In genomic region chr9:95820076-95820475, GRCh38 we compare ENCODE assay signal across 24 cellular contexts.
"Had no signal": no experiment of that assay in that cellular context is flagged by ENCODE, and none has a peak within 500 bp of the region (broad histone marks: within the 10 kb centered on the region; RNA-seq: fewer than 3 reads in every experiment).

No MANE protein-coding gene starts in this region.

- H3K36me3 Mint-ChIP-seq: activated naive CD4-positive, alpha-beta T cell treated with anti-CD3 and anti-CD28 coated beads, Interleukin-2, amount 50 U/mL, for 72 hours had no signal

- H3K27me3 ChIP-seq: brain microvascular endothelial cell, foreskin keratinocyte, neural progenitor cell, sigmoid colon, transverse colon, uterus had no signal

- H3K9ac ChIP-seq: neural progenitor cell had no signal

- H3K4me2 ChIP-seq: neural progenitor cell, smooth muscle cell had no signal

- H3K36me3 ChIP-seq: brain microvascular endothelial cell, lower lobe of right lung, neural progenitor cell, sigmoid colon, transverse colon, uterus had no signal

- ATAC-seq: activated CD8-positive, alpha-beta T cell treated with anti-CD3 and anti-CD28 coated beads for 36 hours; activated naive CD4-positive, alpha-beta T cell treated with anti-CD3 and anti-CD28 coated beads, Interleukin-2, amount 50 U/mL, for 72 hours; esophagus mucosa; foreskin keratinocyte; lower lobe of right lung; naive thymus-derived CD8-positive, alpha-beta T cell; stimulated activated memory B cell treated with anti-CD40 and anti-IgM and Interleukin-4, amounts not matched to agents 10 μg/mL and 1 μg/mL and 100 μg/mL, for 72 hours had no signal

- H3K4me3 Mint-ChIP-seq: activated CD4-positive, alpha-beta T cell treated with anti-CD3 and anti-CD28 coated beads, Interleukin-2, amount 10 ng/mL, durations not matched to agents 7 days and 5 days; activated CD8-positive, alpha-beta T cell treated with anti-CD3 and anti-CD28 coated beads for 36 hours; naive thymus-derived CD8-positive, alpha-beta T cell; neural progenitor cell; stimulated activated memory B cell treated with anti-CD40 and anti-IgM and Interleukin-4, amounts not matched to agents 10 μg/mL and 1 μg/mL and 100 μg/mL, for 72 hours; T-helper 1 cell treated with Interleukin-12 subunit alpha and Interleukin-12 subunit beta and Interleukin-4 antibody, amounts not matched to agents 30 μg/mL and 1 μg/mL, for 36 hours had no signal

- H3K9me3 Mint-ChIP-seq: activated CD4-positive, alpha-beta T cell treated with anti-CD3 and anti-CD28 coated beads, Interleukin-2, amount 10 ng/mL, durations not matched to agents 7 days and 5 days; activated CD8-positive, alpha-beta T cell treated with anti-CD3 and anti-CD28 coated beads for 36 hours; neural progenitor cell; T-helper 1 cell treated with Interleukin-12 subunit alpha and Interleukin-12 subunit beta and Interleukin-4 antibody, amounts not matched to agents 30 μg/mL and 1 μg/mL, for 36 hours had no signal

- H3K4me3 ChIP-seq: lower lobe of right lung, neural progenitor cell, sigmoid colon, smooth muscle cell, transverse colon, uterus had no signal

- H3K27ac Mint-ChIP-seq: activated CD4-positive, alpha-beta T cell treated with anti-CD3 and anti-CD28 coated beads, Interleukin-2, amount 10 ng/mL, durations not matched to agents 7 days and 5 days; activated CD8-positive, alpha-beta T cell treated with anti-CD3 and anti-CD28 coated beads for 36 hours; activated naive CD4-positive, alpha-beta T cell treated with anti-CD3 and anti-CD28 coated beads, Interleukin-2, amount 50 U/mL, for 72 hours; naive thymus-derived CD8-positive, alpha-beta T cell; neural progenitor cell; progenitor cell of endocrine pancreas; stimulated activated memory B cell treated with anti-CD40 and anti-IgM and Interleukin-4, amounts not matched to agents 10 μg/mL and 1 μg/mL and 100 μg/mL, for 72 hours; T-helper 1 cell treated with Interleukin-12 subunit alpha and Interleukin-12 subunit beta and Interleukin-4 antibody, amounts not matched to agents 30 μg/mL and 1 μg/mL, for 36 hours had no signal

- H3K4me1 ChIP-seq: uterus had no signal

- DNase-seq: activated CD4-positive, alpha-beta T cell treated with anti-CD3 and anti-CD28 coated beads, Interleukin-2, amount 10 ng/mL, durations not matched to agents 7 days and 5 days; activated CD8-positive, alpha-beta T cell treated with anti-CD3 and anti-CD28 coated beads for 36 hours; activated T-cell treated with anti-CD3 and anti-CD28 coated beads, Interleukin-2, amount 50 U/mL, for 1 hour; aorta; brain microvascular endothelial cell; caudate nucleus; effector CD8-positive, alpha-beta T cell; foreskin keratinocyte; kidney; lower lobe of right lung; naive thymus-derived CD8-positive, alpha-beta T cell; retina; sigmoid colon; stimulated activated CD4-positive, alpha-beta T cell treated with anti-CD3 and anti-CD28 coated beads, Interleukin-15, amount 100 ng/mL, for 24 hours; T1000; transverse colon; uterus had no signal

- H2AFZ ChIP-seq: neural progenitor cell had no signal

- H3K27ac ChIP-seq: brain microvascular endothelial cell, foreskin keratinocyte, lower lobe of right lung, sigmoid colon, transverse colon, uterus had no signal

- H3K27me3 Mint-ChIP-seq: progenitor cell of endocrine pancreas had no signal

- H3K9me3 ChIP-seq: lower lobe of right lung, sigmoid colon, transverse colon, uterus had no signal

- H3K4me1 Mint-ChIP-seq: neural progenitor cell had no signal
